1 cellular context compared by ENCODE assay signal in genomic region chr4:80173841-80174240, GRCh38.
TF ChIP-seq lines count a peak whose summit lies in the region.

No MANE protein-coding gene starts in this region.

TF ChIP-seq in IMR-90, 13 proteins besides CTCF, POLR2A, EP300 and RAD21 (continued from another document):
- no peak for TF ChIP-seq BHLHE40 (IDR thresholded peaks at IDR 0.05; ENCODE audit: low read depth, low read length)
- no peak for TF ChIP-seq NFE2L2 (IDR thresholded peaks at IDR 0.05; ENCODE audit: low read depth, low read length)
- TF ChIP-seq RFX5 (IDR thresholded peaks at IDR 0.05; ENCODE audit: low read depth, low read length) = no peak
